Comparison of ENCODE assay signal across 9 cellular contexts in genomic region chr2:11411768-11412448, GRCh38. TPM values are rescaled to one million over a fixed set of nuclear protein-coding genes. Genes with fewer than 3 reads are reported as not detected.
DNase-seq lines count a peak whose midpoint lies in the region; TF ChIP-seq lines count a peak whose summit lies in the region.
"Had no signal": no experiment of that assay in that cellular context is flagged by ENCODE, and none has a peak within 500 bp of the region (broad histone marks: within the 10 kb centered on the region; RNA-seq: fewer than 3 reads in every experiment).

No MANE protein-coding gene starts in this region.

- H3K4me1 Mint-ChIP-seq in activated T-cell treated with anti-CD3 and anti-CD28 coated beads, Interleukin-2, amount 50 U/mL, for 24 hours (ENCODE audit: low read depth), result no peaks in the 10 kb centered on the region

- TF ChIP-seq CTCF in foreskin fibroblast (IDR thresholded peaks at IDR 0.05; ENCODE audit: low read depth, low read length) (peak; percentile 89), prostate gland (IDR thresholded peaks at IDR 0.05) (peak; percentile 61 to 78 (median 68))

- H3K36me3 Mint-ChIP-seq in activated T-cell treated with anti-CD3 and anti-CD28 coated beads, Interleukin-2, amount 50 U/mL, for 24 hours (ENCODE audit: low read depth), result no peaks in the 10 kb centered on the region

- H3K9me3 ChIP-seq in SK-N-MC (ENCODE audit: low read depth, low read length), result no peaks in the 10 kb centered on the region
- no peaks in the 10 kb centered on the region for H3K9me3 ChIP-seq in prostate gland

- H3K9ac ChIP-seq in SK-N-MC (ENCODE audit: insufficient read length), result peak overlapping the region; percentile 21

- DNase-seq in COLO668 (lab: John Stamatoyannopoulos, UW; ENCODE audit: unreplicated experiment) (peak; percentile 19), HT-29 (ENCODE audit: low spot score) (peak; percentile 80), SK-N-MC (ENCODE audit: low read depth, low spot score) (peak; percentile 20), foreskin fibroblast (peak; percentile 43 to 81), prostate gland (ENCODE audit: low spot score) (peak; percentile 32), SKM-1 treated with dmso at 0.1 percent for 144 hours (lab: John Stamatoyannopoulos, UW; ENCODE audit: unreplicated experiment) (no peak)
- no peak for DNase-seq in effector CD8-positive, alpha-beta T cell (lab: John Stamatoyannopoulos, UW)
- DNase-seq in activated T-cell treated with anti-CD3 and anti-CD28 coated beads, Interleukin-2, amount 50 U/mL, for 24 hours, result no peak
- DNase-seq: naive B cell had no signal

- no peaks in the 10 kb centered on the region for H3K4me1 ChIP-seq in prostate gland (replicated peaks)

- H3K9me3 Mint-ChIP-seq in activated T-cell treated with anti-CD3 and anti-CD28 coated beads, Interleukin-2, amount 50 U/mL, for 24 hours, result no peaks in the 10 kb centered on the region

- intact Hi-C loops in prostate gland (cut with DNase I), result loop anchor here (2.0 to 5.0 kb wide), 3 partner anchors 177 to 280 kb away; partner anchors contain the start of gene SLC66A3

- no peak for TF ChIP-seq POLR2A in prostate gland (IDR thresholded peaks at IDR 0.05)

- H3K36me3 ChIP-seq in SK-N-MC (ENCODE audit: insufficient read depth, low read length), result no peaks in the 10 kb centered on the region
- no peaks in the 10 kb centered on the region for H3K36me3 ChIP-seq in prostate gland

- H3K4me3 Mint-ChIP-seq in activated T-cell treated with anti-CD3 and anti-CD28 coated beads, Interleukin-2, amount 50 U/mL, for 24 hours, result no peak overlapping the region

- H3K4me3 ChIP-seq in SK-N-MC (peak overlapping the region; percentile 29; the same call in 1 of the 2 replicates), foreskin fibroblast (ENCODE audit: low read depth in 1 of 2, low read length in 2 of 2) (peak overlapping the region; percentile 23 to 38), prostate gland (no peak overlapping the region)

- H3K27ac ChIP-seq in SK-N-MC (no peak overlapping the region), prostate gland (no peak overlapping the region)

- peaks cover 28% of the 10 kb centered on the region for H3K27me3 Mint-ChIP-seq in activated T-cell treated with anti-CD3 and anti-CD28 coated beads, Interleukin-2, amount 50 U/mL, for 24 hours

- no peak overlapping the region for H3K27ac Mint-ChIP-seq in activated T-cell treated with anti-CD3 and anti-CD28 coated beads, Interleukin-2, amount 50 U/mL, for 24 hours
- H3K27ac Mint-ChIP-seq: naive B cell had no signal

- no peaks in the 10 kb centered on the region for H3K27me3 ChIP-seq in prostate gland (replicated peaks; ENCODE audit: insufficient read depth)

- 29% methylated on average over 11 of the region's 11 CpGs for WGBS in prostate gland

RNA-seq across cellular contexts. Expression of gene E2F6, which starts 54.1 kb away (rescaled TPM):
- total RNA-seq in HT-29 (2014; rRNA removed; shearing (Covaris generic)), result 23.7 and 23.9 TPM in 2 replicates
- 10 to 100 TPM; 14.2 to 25.2 TPM for total RNA-seq in prostate gland

Comparison
In these comparisons a context has a peak if more than half of its experiments do, and no peak if none do; other contexts are left out.
1. DNase-seq: peak in COLO668 (single experiment), HT-29 (single experiment), SK-N-MC (single experiment), foreskin fibroblast (2 of 2) and prostate gland (single experiment); none in SKM-1 treated with dmso at 0.1 percent for 144 hours (single experiment), effector CD8-positive, alpha-beta T cell (single experiment) and activated T-cell treated with anti-CD3 and anti-CD28 coated beads, Interleukin-2, amount 50 U/mL, for 24 hours (single experiment).
2. H3K4me3 ChIP-seq: peak in SK-N-MC (single experiment) and foreskin fibroblast (2 of 2); none in prostate gland (0 of 2).